Comparison of ENCODE assay signal across 7 cellular contexts in the genomic region with DNA sequence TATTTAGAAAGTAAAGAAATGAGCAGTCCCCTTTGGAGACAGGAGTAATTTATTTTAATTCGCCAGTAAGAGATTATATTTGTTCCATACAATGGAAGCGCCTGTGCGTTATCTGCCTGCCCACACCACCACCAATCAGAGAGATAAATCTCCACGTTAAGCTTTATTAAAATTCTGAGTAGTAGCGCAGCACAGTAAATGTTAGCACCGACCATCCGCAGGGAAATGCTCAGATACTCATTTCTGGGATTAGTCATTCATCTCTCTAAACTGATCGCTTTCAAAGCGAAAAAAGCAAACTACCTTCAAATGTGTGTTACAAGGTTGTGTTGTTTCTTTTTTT.
DNase-seq lines count a peak whose midpoint lies in the region; ATAC-seq and TF ChIP-seq lines count a peak whose summit lies in the region.

No MANE protein-coding gene starts in this region.

- H3K36me3 ChIP-seq in NT2/D1 (ENCODE audit: insufficient read depth, insufficient read length, low read length) (peaks cover 39% of the 10 kb centered on the region), mucosa of stomach (ENCODE audit: control insufficient read depth, insufficient read depth, low read length) (no peaks in the 10 kb centered on the region)

- peaks cover 18% of the 10 kb centered on the region for H3K4me1 ChIP-seq in NT2/D1 (ENCODE audit: insufficient read depth, insufficient read length)
- peaks cover 46% of the 10 kb centered on the region for H3K4me1 ChIP-seq in mucosa of stomach (ENCODE audit: control insufficient read depth, insufficient read depth, low read length)

- H3K27ac Mint-ChIP-seq in central memory CD8-positive, alpha-beta T cell (ENCODE audit: low read depth): peak overlapping the region; percentile 71

- in situ Hi-C loops in GM13977 (cut with MboI; ENCODE audit: low pct_unique_long_range_greater_than_20kb, low sequenced_read_pairs, unreplicated experiment): no loop called here

- H3K9me3 Mint-ChIP-seq in central memory CD8-positive, alpha-beta T cell: no peaks in the 10 kb centered on the region

- peaks cover 22% of the 10 kb centered on the region for H3K27me3 ChIP-seq in NT2/D1 (ENCODE audit: insufficient read depth, insufficient read length)
- no peaks in the 10 kb centered on the region for H3K27me3 ChIP-seq in mucosa of stomach (ENCODE audit: control insufficient read depth, insufficient read depth, low read length)

- ATAC-seq in central memory CD8-positive, alpha-beta T cell (replicated peaks; ENCODE audit: extremely low read depth, poor library complexity, severe bottlenecking): no peak
- ATAC-seq in HG03196 (IDR thresholded peaks at IDR 0.05; ENCODE audit: unreplicated experiment) (no peak), GM19395 (IDR thresholded peaks at IDR 0.05; ENCODE audit: unreplicated experiment) (no peak)

- H3K4me3 Mint-ChIP-seq in central memory CD8-positive, alpha-beta T cell: peak overlapping the region; percentile 88

- no peak for TF ChIP-seq CTCF in GM13977 (IDR thresholded peaks at IDR 0.05; ENCODE audit: extremely low read depth, insufficient read depth, missing control alignments)

- H3K36me3 Mint-ChIP-seq in central memory CD8-positive, alpha-beta T cell (ENCODE audit: insufficient read depth): peaks cover 15% of the 10 kb centered on the region

- DNase-seq in GM13977 (ENCODE audit: low spot score): peak; percentile 44
- no peak for DNase-seq in NT2/D1 (ENCODE audit: low read depth, low spot score)
- no peak for DNase-seq in central memory CD8-positive, alpha-beta T cell (ENCODE audit: low spot score in 2 of 2)
- DNase-seq in NCI-H2196 treated with DMSO at 0.1 percent for 48 hours (lab: John Stamatoyannopoulos, UW; ENCODE audit: unreplicated experiment): no peak

- peaks cover 28% of the 10 kb centered on the region for H3K4me1 Mint-ChIP-seq in central memory CD8-positive, alpha-beta T cell

- no peaks in the 10 kb centered on the region for H3K27me3 Mint-ChIP-seq in central memory CD8-positive, alpha-beta T cell

- H3K9me3 ChIP-seq in NT2/D1 (ENCODE audit: insufficient read depth, low read length) (peaks cover 6% of the 10 kb centered on the region; the same call in 1 of the 2 replicates), mucosa of stomach (ENCODE audit: control insufficient read depth, low read length) (no peaks in the 10 kb centered on the region)

- peak overlapping the region; percentile 82 for H3K4me3 ChIP-seq in NT2/D1 (ENCODE audit: insufficient read length, low read depth)
- peak overlapping the region; percentile 60 for H3K4me3 ChIP-seq in mucosa of stomach (ENCODE audit: low read length)

- H3K9ac ChIP-seq in NT2/D1 (ENCODE audit: insufficient read length, low read depth) (peak overlapping the region; percentile 85), mucosa of stomach (ENCODE audit: low read length) (peak overlapping the region; percentile 91)
